ENCODE assay signal across 14 cellular contexts in the genomic region with DNA sequence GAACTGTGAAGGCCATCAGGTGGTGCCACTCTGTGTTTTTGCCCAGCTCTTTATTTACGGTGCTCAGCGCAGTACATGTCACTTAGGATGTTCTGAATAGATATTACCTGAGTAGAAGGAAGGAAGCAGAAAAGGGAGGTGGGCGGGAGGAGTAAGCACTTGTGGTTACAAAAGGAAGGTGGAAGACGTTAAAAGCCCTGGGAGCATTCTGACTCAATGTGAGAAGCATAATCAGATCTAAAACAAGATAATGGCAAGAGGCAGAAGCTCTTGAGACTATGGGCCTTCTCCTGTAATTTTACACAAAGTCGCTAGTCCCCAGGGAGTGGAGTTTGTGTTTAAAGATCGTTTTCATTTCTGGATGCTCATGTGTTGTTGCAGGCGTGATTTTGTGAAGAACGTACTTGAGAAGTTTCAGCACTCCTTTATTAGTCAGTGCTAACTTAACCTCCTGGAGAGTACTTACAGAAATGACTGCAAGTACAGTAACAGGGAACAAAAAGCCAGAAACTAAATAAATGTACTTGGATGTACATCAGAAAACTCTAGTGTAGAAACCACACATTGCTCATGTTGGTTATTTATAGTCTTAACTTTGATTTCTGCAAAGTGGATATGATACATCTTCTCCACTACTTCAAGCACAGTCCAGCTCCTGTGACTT.
A peak's percentile ranks its signal among the peaks of the same experiment; 100 is the strongest.
DNase-seq lines count a peak whose midpoint lies in the region; ATAC-seq and TF ChIP-seq lines count a peak whose summit lies in the region.
"Had no signal": no experiment of that assay in that cellular context is flagged by ENCODE, and none has a peak within 500 bp of the region (broad histone marks: within the 10 kb centered on the region; RNA-seq: fewer than 3 reads in every experiment).

No MANE protein-coding gene starts in this region.

- no peaks in the 10 kb centered on the region for H3K36me3 ChIP-seq in OCI-LY3 (replicated peaks; ENCODE audit: low read depth, low read length)
- no peaks in the 10 kb centered on the region for H3K36me3 ChIP-seq in mammary epithelial cell (ENCODE audit: insufficient read depth, low read length)
- H3K36me3 ChIP-seq: SJSA1 had no signal

- peak; percentile 73 for DNase-seq in activated CD4-positive, alpha-beta T cell treated with anti-CD3 and anti-CD28 coated beads, Interleukin-2, amount 10 ng/mL, durations not matched to agents 24 days and 14 days
- no peak for DNase-seq in activated CD4-positive, alpha-beta T cell treated with anti-CD3 and anti-CD28 coated beads, Interleukin-2, amount 50 U/mL, for 4 hours
- DNase-seq in astrocyte of the hippocampus (ENCODE audit: low read depth, low spot score) (peak; percentile 57), NCI-H510A (lab: John Stamatoyannopoulos, UW) (no peak), mammary epithelial cell (no peak)
- peak; percentile 3 for DNase-seq in stimulated activated CD4-positive, alpha-beta T cell treated with anti-CD3 and anti-CD28 coated beads, Interleukin-2, amount 100 ng/mL, for 4 hours (ENCODE audit: low read depth)
- DNase-seq: COR-L47; IMR-90; NCI-H1417; stimulated activated naive B cell treated with anti-CD40 and anti-IgM and Interleukin-4, amounts not matched to agents 10 μg/mL and 1 μg/mL and 100 μg/mL, for 72 hours had no signal

- peak overlapping the region; percentile 22; the same call in 1 of the 2 replicates for H3K4me2 ChIP-seq in OCI-LY3 (ENCODE audit: low read length)
- H3K4me2 ChIP-seq in mammary epithelial cell (ENCODE audit: insufficient read depth, low read depth, low read length): no peak overlapping the region
- H3K4me2 ChIP-seq: hepatocyte had no signal

- no peak overlapping the region for H3K9ac ChIP-seq in OCI-LY3 (ENCODE audit: low read length)
- no peak overlapping the region for H3K9ac ChIP-seq in mammary epithelial cell (ENCODE audit: insufficient read depth, low read length)

- H3K79me2 ChIP-seq in OCI-LY3 (ENCODE audit: low read length): no peaks in the 10 kb centered on the region
- H3K79me2 ChIP-seq in mammary epithelial cell (ENCODE audit: insufficient read depth, low read length): no peaks in the 10 kb centered on the region
- H3K79me2 ChIP-seq: hepatocyte had no signal

- peak overlapping the region; percentile 62 for H3K4me3 Mint-ChIP-seq in activated CD4-positive, alpha-beta T cell treated with anti-CD3 and anti-CD28 coated beads, Interleukin-2, amount 10 ng/mL, durations not matched to agents 24 days and 14 days
- H3K4me3 Mint-ChIP-seq: stimulated activated naive B cell treated with anti-CD40 and anti-IgM and Interleukin-4, amounts not matched to agents 10 μg/mL and 1 μg/mL and 100 μg/mL, for 72 hours had no signal

- CTCF ChIA-PET in mammary epithelial cell (lab: Charles Lee; ENCODE audit: low non-redundant PET): no interaction called here

- TF ChIP-seq CTCF in OCI-LY3 (IDR thresholded peaks at IDR 0.05; ENCODE audit: low read depth, low read length): no peak
- TF ChIP-seq CTCF in mammary epithelial cell (conservative IDR thresholded peaks at IDR 0.05 in 1 of 2, IDR thresholded peaks at IDR 0.05 in 1 of 2; ENCODE audit: extremely low read depth in 1 of 2, insufficient read depth in 1 of 2, low read depth in 1 of 2, low read length in 2 of 2): no peak

- no peak overlapping the region for H2AFZ ChIP-seq in OCI-LY3 (ENCODE audit: low read depth, low read length)
- no peak overlapping the region for H2AFZ ChIP-seq in mammary epithelial cell (ENCODE audit: low read depth, low read length)
- H2AFZ ChIP-seq: hepatocyte had no signal

- H4K20me1 ChIP-seq in OCI-LY3 (ENCODE audit: insufficient read depth, low read length) (no peaks in the 10 kb centered on the region), mammary epithelial cell (ENCODE audit: insufficient read depth, low read length) (no peaks in the 10 kb centered on the region)

- H3K27ac ChIP-seq in OCI-LY3 (ENCODE audit: low read length) (no peak overlapping the region), mammary epithelial cell (ENCODE audit: insufficient read depth, low read depth, low read length) (no peak overlapping the region)
- H3K27ac ChIP-seq: hepatocyte, SJSA1 had no signal

- H3K27me3 ChIP-seq in OCI-LY3 (ENCODE audit: low read depth, low read length) (no peaks in the 10 kb centered on the region), mammary epithelial cell (ENCODE audit: insufficient read depth, low read length) (no peaks in the 10 kb centered on the region)
- H3K27me3 ChIP-seq: hepatocyte, SJSA1 had no signal

- H3K9me3 Mint-ChIP-seq in activated CD4-positive, alpha-beta T cell treated with anti-CD3 and anti-CD28 coated beads, Interleukin-2, amount 10 ng/mL, durations not matched to agents 24 days and 14 days: peaks cover 17% of the 10 kb centered on the region

- H3K4me3 ChIP-seq in OCI-LY3 (ENCODE audit: low read length): no peak overlapping the region
- H3K4me3 ChIP-seq in mammary epithelial cell (replicated peaks in 1 of 3; ENCODE audit: insufficient read depth in 1 of 3, low read depth in 2 of 3, low read length in 3 of 3): no peak overlapping the region
- H3K4me3 ChIP-seq: hepatocyte, SJSA1 had no signal

- peaks cover 14% of the 10 kb centered on the region for H3K4me1 Mint-ChIP-seq in activated CD4-positive, alpha-beta T cell treated with anti-CD3 and anti-CD28 coated beads, Interleukin-2, amount 10 ng/mL, durations not matched to agents 24 days and 14 days
- H3K4me1 Mint-ChIP-seq: stimulated activated naive B cell treated with anti-CD40 and anti-IgM and Interleukin-4, amounts not matched to agents 10 μg/mL and 1 μg/mL and 100 μg/mL, for 72 hours had no signal

- peaks cover 9% of the 10 kb centered on the region for H3K4me1 ChIP-seq in OCI-LY3 (ENCODE audit: low read length)
- H3K4me1 ChIP-seq in mammary epithelial cell (ENCODE audit: insufficient read depth, low read length): no peaks in the 10 kb centered on the region
- H3K4me1 ChIP-seq: SJSA1 had no signal

- intact Hi-C loops in activated CD4-positive, alpha-beta T cell treated with anti-CD3 and anti-CD28 coated beads, Interleukin-2, amount 10 ng/mL, durations not matched to agents 24 days and 14 days (cut with micrococcal nuclease): loop anchor here (5.0 kb wide), 1 partner anchor 184 kb away; no protein-coding TSS in a partner anchor
- intact Hi-C loops in mammary epithelial cell (cut with micrococcal nuclease): no loop called here

- WGBS in mammary epithelial cell (ENCODE audit: low coverage, missing lambda C conversion rate): 39% methylated on average over 8 of the region's 8 CpGs

- H3K27me3 Mint-ChIP-seq in activated CD4-positive, alpha-beta T cell treated with anti-CD3 and anti-CD28 coated beads, Interleukin-2, amount 10 ng/mL, durations not matched to agents 24 days and 14 days: no peaks in the 10 kb centered on the region
- H3K27me3 Mint-ChIP-seq: stimulated activated naive B cell treated with anti-CD40 and anti-IgM and Interleukin-4, amounts not matched to agents 10 μg/mL and 1 μg/mL and 100 μg/mL, for 72 hours had no signal

- no TSS peak for BruUV-seq in mammary epithelial cell (replicated peaks; lab: Mats Ljungman, UMichigan)

- in situ Hi-C loops in mammary epithelial cell (cut with MboI; ENCODE audit: low sequenced_read_pairs in 2 of 2): no loop called here

- no peak for ATAC-seq in HG02588 (IDR thresholded peaks at IDR 0.05; ENCODE audit: unreplicated experiment)
- ATAC-seq: stimulated activated naive B cell treated with anti-CD40 and anti-IgM and Interleukin-4, amounts not matched to agents 10 μg/mL and 1 μg/mL and 100 μg/mL, for 72 hours had no signal

- dilution Hi-C loops in mammary epithelial cell (cut with HindIII; ENCODE audit: low sequenced_read_pairs): no loop called here

- H3K27ac Mint-ChIP-seq in activated CD4-positive, alpha-beta T cell treated with anti-CD3 and anti-CD28 coated beads, Interleukin-2, amount 10 ng/mL, durations not matched to agents 24 days and 14 days: peak overlapping the region; percentile 81
- H3K27ac Mint-ChIP-seq: stimulated activated naive B cell treated with anti-CD40 and anti-IgM and Interleukin-4, amounts not matched to agents 10 μg/mL and 1 μg/mL and 100 μg/mL, for 72 hours had no signal

- H3K36me3 Mint-ChIP-seq in activated CD4-positive, alpha-beta T cell treated with anti-CD3 and anti-CD28 coated beads, Interleukin-2, amount 10 ng/mL, durations not matched to agents 24 days and 14 days (ENCODE audit: low read depth): no peaks in the 10 kb centered on the region
- H3K36me3 Mint-ChIP-seq: stimulated activated naive B cell treated with anti-CD40 and anti-IgM and Interleukin-4, amounts not matched to agents 10 μg/mL and 1 μg/mL and 100 μg/mL, for 72 hours had no signal

- no peaks in the 10 kb centered on the region for H3K9me3 ChIP-seq in OCI-LY3 (ENCODE audit: insufficient read depth, low read length)
- H3K9me3 ChIP-seq in mammary epithelial cell (replicated peaks; ENCODE audit: insufficient read depth, low read length): peaks cover 5% of the 10 kb centered on the region

Comparison
In these comparisons a context has a peak if more than half of its experiments do, and no peak if none do; other contexts are left out.
1. DNase-seq: peak in activated CD4-positive, alpha-beta T cell treated with anti-CD3 and anti-CD28 coated beads, Interleukin-2, amount 10 ng/mL, durations not matched to agents 24 days and 14 days (single experiment), astrocyte of the hippocampus (single experiment) and stimulated activated CD4-positive, alpha-beta T cell treated with anti-CD3 and anti-CD28 coated beads, Interleukin-2, amount 100 ng/mL, for 4 hours (single experiment); none in activated CD4-positive, alpha-beta T cell treated with anti-CD3 and anti-CD28 coated beads, Interleukin-2, amount 50 U/mL, for 4 hours (0 of 2), NCI-H510A (single experiment) and mammary epithelial cell (single experiment).